In genomic region chr11:27551127-27551526, GRCh38 we compare ENCODE assay signal across 15 cellular contexts.
"Had no signal": no experiment of that assay in that cellular context is flagged by ENCODE, and none has a peak within 500 bp of the region (broad histone marks: within the 10 kb centered on the region; RNA-seq: fewer than 3 reads in every experiment).

No MANE protein-coding gene starts in this region.

- ATAC-seq: activated naive CD4-positive, alpha-beta T cell treated with anti-CD3 and anti-CD28 coated beads, Interleukin-2, amount 50 U/mL, for 72 hours; gastroesophageal sphincter; left ventricle myocardium superior; natural killer cell treated with Interleukin-12 subunit alpha and Interleukin-12 subunit beta and Interleukin-15 and Interleukin-18, amount 100 ng/mL, for 72 hours; stimulated activated naive CD8-positive, alpha-beta T cell treated with anti-CD3 and anti-CD28 coated beads, Interleukin-15, Interleukin-2, amounts not matched to agents 100 U/mL and 50 U/mL, for 24 hours; WTC11 had no signal

- H3K4me1 ChIP-seq: gastroesophageal sphincter, tibial artery had no signal

- DNase-seq: activated gamma-delta T cell treated with Interleukin-2 at 50 U/mL for 16 hours; activated T-cell treated with anti-CD3 and anti-CD28 coated beads, Interleukin-2, amount 50 U/mL, for 1 hour; aorta; head of caudate nucleus; hypothalamus; left ventricle myocardium superior; stimulated activated CD4-positive, alpha-beta T cell treated with anti-CD3 and anti-CD28 coated beads, Interleukin-4, amount 100 ng/mL, for 24 hours; stimulated activated naive CD8-positive, alpha-beta T cell treated with anti-CD3 and anti-CD28 coated beads, Interleukin-15, Interleukin-2, amounts not matched to agents 100 U/mL and 50 U/mL, for 24 hours; substantia nigra; tibial artery had no signal

- H3K27ac ChIP-seq: epithelial cell of prostate, gastroesophageal sphincter, tibial artery had no signal

- H3K4me3 ChIP-seq: gastroesophageal sphincter, tibial artery had no signal

- H3K9me3 ChIP-seq: gastroesophageal sphincter, tibial artery had no signal

- H3K27me3 ChIP-seq: gastroesophageal sphincter, tibial artery had no signal
